8 cellular contexts compared by ENCODE assay signal in genomic region chr3:46845860-46846623, GRCh38. TPM values are rescaled to one million over a fixed set of nuclear protein-coding genes. Genes with fewer than 3 reads are reported as not detected.
DNase-seq lines count a peak whose midpoint lies in the region; ATAC-seq and TF ChIP-seq lines count a peak whose summit lies in the region.

No MANE protein-coding gene starts in this region.

- H3K36me3 Mint-ChIP-seq in activated CD4-positive, alpha-beta T cell treated with anti-CD3 and anti-CD28 coated beads for 36 hours (ENCODE audit: low read depth), result peaks cover 4% of the 10 kb centered on the region

- H3K36me3 ChIP-seq in DND-41 (ENCODE audit: insufficient read depth, low read length), result no peaks in the 10 kb centered on the region

- H3K4me2 ChIP-seq in DND-41 (ENCODE audit: insufficient read depth, low read length), result no peak overlapping the region

- peaks cover 5% of the 10 kb centered on the region for H3K9me3 Mint-ChIP-seq in activated CD4-positive, alpha-beta T cell treated with anti-CD3 and anti-CD28 coated beads for 36 hours (ENCODE audit: low read depth)

- no peaks in the 10 kb centered on the region for H3K27me3 ChIP-seq in DND-41 (ENCODE audit: insufficient read depth, low read length, poor library complexity)

- H3K4me3 ChIP-seq in DND-41 (ENCODE audit: low read depth in 1 of 2, low read length in 2 of 2), result no peak overlapping the region
- peak overlapping the region; percentile 55 for H3K4me3 ChIP-seq in choroid plexus epithelial cell (ENCODE audit: low read depth, low read length)

- TF ChIP-seq CTCF in DND-41 (IDR thresholded peaks at IDR 0.05; ENCODE audit: borderline replicate concordance, extremely low read depth, low read length, poor library complexity, severe bottlenecking) (no peak), choroid plexus epithelial cell (conservative IDR thresholded peaks at IDR 0.05; ENCODE audit: low read depth, low read length) (peak; percentile 43)

- no peak overlapping the region for H3K27ac Mint-ChIP-seq in activated CD4-positive, alpha-beta T cell treated with anti-CD3 and anti-CD28 coated beads for 36 hours

- no peaks in the 10 kb centered on the region for H3K27me3 Mint-ChIP-seq in activated CD4-positive, alpha-beta T cell treated with anti-CD3 and anti-CD28 coated beads for 36 hours

- H3K9ac ChIP-seq in DND-41 (ENCODE audit: low read depth, low read length), result no peak overlapping the region

- H2AFZ ChIP-seq in DND-41 (ENCODE audit: low read depth, low read length), result no peak overlapping the region

- ATAC-seq in DND-41 (ENCODE audit: insufficient read depth, low read depth) (0 out of 3 replicates have a peak, but pooled peaks have one; percentile 17), GM21786 (IDR thresholded peaks at IDR 0.05; ENCODE audit: unreplicated experiment) (peak; percentile 63), left lobe of liver (peak; percentile 87)
- ATAC-seq in activated CD4-positive, alpha-beta T cell treated with anti-CD3 and anti-CD28 coated beads for 36 hours, result peak; percentile 87

- peaks cover under 1% of the 10 kb centered on the region for H3K9me3 ChIP-seq in DND-41 (ENCODE audit: insufficient read depth, low read length, severe bottlenecking)

- no peaks in the 10 kb centered on the region for H3K4me1 ChIP-seq in DND-41 (ENCODE audit: insufficient read depth, low read length)

- H3K27ac ChIP-seq in DND-41 (ENCODE audit: low read length), result no peak overlapping the region

- no peaks in the 10 kb centered on the region for H4K20me1 ChIP-seq in DND-41 (ENCODE audit: insufficient read depth, low read length)

- POLR2A ChIA-PET in activated CD4-positive, alpha-beta T cell treated with anti-CD3 and anti-CD28 coated beads for 36 hours (lab: Charles Lee), result interaction anchor here (0.7 kb wide), 1 partner anchor 1005 kb away, joined by 3 read pairs; no protein-coding TSS in a partner anchor

- H3K79me2 ChIP-seq in DND-41 (ENCODE audit: insufficient read depth, low read length), result no peaks in the 10 kb centered on the region

- CTCF ChIA-PET in activated CD4-positive, alpha-beta T cell treated with anti-CD3 and anti-CD28 coated beads for 36 hours (lab: Charles Lee), result interaction anchor here (0.6 to 1.4 kb wide), 9 partner anchors 11 to 664 kb away, joined by 3 to 5 read pairs (median 3); no protein-coding TSS in a partner anchor

- no peak for DNase-seq in DND-41
- peak; percentile 31 for DNase-seq in NCI-H1092 (lab: John Stamatoyannopoulos, UW)
- peak; percentile 85 for DNase-seq in activated CD4-positive, alpha-beta T cell treated with anti-CD3 and anti-CD28 coated beads for 36 hours
- DNase-seq in choroid plexus epithelial cell (ENCODE audit: low read depth), result peak; percentile 70
- peak; percentile 89 for DNase-seq in left lobe of liver (ENCODE audit: low spot score)
- DNase-seq in stimulated activated CD4-positive, alpha-beta T cell treated with anti-CD3 and anti-CD28 coated beads, Interleukin-2, amount 100 ng/mL, for 24 hours, result peak; percentile 76
- DNase-seq in SIG-M5 (lab: John Stamatoyannopoulos, UW), result no peak

- intact Hi-C loops in activated CD4-positive, alpha-beta T cell treated with anti-CD3 and anti-CD28 coated beads for 36 hours (cut with DNase I, micrococcal nuclease), result loop anchor here (1.0 to 10.0 kb wide), 5 partner anchors 34 to 526 kb away; partner anchors contain the start of gene TMIE (in 1 of the 2)

- peak overlapping the region; percentile 67 for H3K4me3 Mint-ChIP-seq in activated CD4-positive, alpha-beta T cell treated with anti-CD3 and anti-CD28 coated beads for 36 hours

- H3K4me1 Mint-ChIP-seq in activated CD4-positive, alpha-beta T cell treated with anti-CD3 and anti-CD28 coated beads for 36 hours, result peaks cover 9% of the 10 kb centered on the region

RNA-seq across cellular contexts. Expression of gene MYL3, which starts 17.2 kb away (rescaled TPM):
- total RNA-seq in activated CD4-positive, alpha-beta T cell treated with anti-CD3 and anti-CD28 coated beads for 36 hours, result not detected
- 1.4 TPM for total RNA-seq in left lobe of liver

RNA-seq across cellular contexts. Expression of gene PTH1R, which starts 31.5 kb away (rescaled TPM):
- not detected for total RNA-seq in activated CD4-positive, alpha-beta T cell treated with anti-CD3 and anti-CD28 coated beads for 36 hours
- 24.6 TPM for total RNA-seq in left lobe of liver

Comparison
In these comparisons a context has a peak if more than half of its experiments do, and no peak if none do; other contexts are left out.
1. ATAC-seq: peak in every context shown above with its lines; median percentile 87 in activated CD4-positive, alpha-beta T cell treated with anti-CD3 and anti-CD28 coated beads for 36 hours; 87 in left lobe of liver; 63 in GM21786; 17 in DND-41.
2. DNase-seq: peak in NCI-H1092 (single experiment), activated CD4-positive, alpha-beta T cell treated with anti-CD3 and anti-CD28 coated beads for 36 hours (single experiment), choroid plexus epithelial cell (single experiment), left lobe of liver (single experiment) and stimulated activated CD4-positive, alpha-beta T cell treated with anti-CD3 and anti-CD28 coated beads, Interleukin-2, amount 100 ng/mL, for 24 hours (2 of 2); none in DND-41 (single experiment) and SIG-M5 (single experiment).
3. RNA of gene PTH1R, which starts 31.5 kb away (total RNA-seq): 24.6 TPM in left lobe of liver (single experiment); not detected in activated CD4-positive, alpha-beta T cell treated with anti-CD3 and anti-CD28 coated beads for 36 hours; every median in the first group is over 10 times any median in the second.